ENCODE assay signal across 19 cellular contexts in genomic region chr5:133794066-133794465, GRCh38.
DNase-seq lines count a peak whose midpoint lies in the region; ATAC-seq and TF ChIP-seq lines count a peak whose summit lies in the region.
"Had no signal": no experiment of that assay in that cellular context is flagged by ENCODE, and none has a peak within 500 bp of the region (broad histone marks: within the 10 kb centered on the region; RNA-seq: fewer than 3 reads in every experiment).

No MANE protein-coding gene starts in this region.

- H2BK120ac ChIP-seq in H9 (ENCODE audit: low read depth, low read length, poor library complexity, severe bottlenecking) (no peak overlapping the region), neuronal stem cell (ENCODE audit: low read depth, low read length) (no peak overlapping the region)

- H3K4me1 Mint-ChIP-seq in H9: peaks cover 23 to 27% of the 10 kb centered on the region in 2 experiments
- peaks cover 25% of the 10 kb centered on the region for H3K4me1 Mint-ChIP-seq in type B pancreatic cell (ENCODE audit: unreplicated experiment)
- H3K4me1 Mint-ChIP-seq: B cell had no signal

- TF ChIP-seq CTCF in H9 (conservative IDR thresholded peaks at IDR 0.05) (no peak), type B pancreatic cell (conservative IDR thresholded peaks at IDR 0.05) (no peak)

- no peak overlapping the region for H2BK20ac ChIP-seq in H9 (ENCODE audit: low read depth, low read length, poor library complexity, severe bottlenecking)

- no peak overlapping the region for H3K4me3 Mint-ChIP-seq in H9
- H3K4me3 Mint-ChIP-seq in type B pancreatic cell: no peak overlapping the region
- H3K4me3 Mint-ChIP-seq: B cell; CD4-positive, alpha-beta T cell; CD8-positive, alpha-beta T cell had no signal

- H3K23ac ChIP-seq in H9 (ENCODE audit: insufficient read length, low read depth, low read length): no peak overlapping the region
- H3K23ac ChIP-seq in neuronal stem cell (ENCODE audit: low read depth, low read length, poor library complexity): no peak overlapping the region

- H3K79me2 ChIP-seq in H9 (ENCODE audit: insufficient read depth, low read length): no peaks in the 10 kb centered on the region

- H2AFZ ChIP-seq in H9 (ENCODE audit: low read length) (no peak overlapping the region), neuronal stem cell (ENCODE audit: low read length) (no peak overlapping the region)

- peaks cover 6% of the 10 kb centered on the region for H3K27me3 Mint-ChIP-seq in H9 (ENCODE audit: low read depth)
- peaks cover 20% of the 10 kb centered on the region for H3K27me3 Mint-ChIP-seq in type B pancreatic cell

- H3K18ac ChIP-seq in H9 (ENCODE audit: insufficient read length, low read depth, low read length) (no peak overlapping the region), neuronal stem cell (ENCODE audit: low read length) (peak overlapping the region; percentile 46)

- H2AK5ac ChIP-seq in H9 (ENCODE audit: insufficient read length, low read length): no peak overlapping the region
- H2AK5ac ChIP-seq in neuronal stem cell (ENCODE audit: low read depth, low read length): no peak overlapping the region

- H4K8ac ChIP-seq in H9 (replicated peaks; ENCODE audit: insufficient read length, low read depth, low read length) (no peak overlapping the region), neuronal stem cell (ENCODE audit: low read depth, low read length) (no peak overlapping the region)

- no peak overlapping the region for H3K4me3 ChIP-seq in neuronal stem cell (ENCODE audit: low read length in 2 of 2)
- H3K4me3 ChIP-seq: A549; BLaER1 treated with 17β-estradiol and CSF1 and Interleukin-3, amounts not matched to agents 10 nM and 100 nM had no signal

- H3K27me3 ChIP-seq in H9 (ENCODE audit: insufficient read depth, low read length): no peaks in the 10 kb centered on the region; the same call in 1 of the 2 replicates
- peaks cover 0 to 12% (median 0%) of the 10 kb centered on the region in 3 experiments for H3K27me3 ChIP-seq in neuronal stem cell (ENCODE audit: control insufficient read depth in 3 of 3, insufficient read depth in 3 of 3, low read depth in 1 of 3, low read length in 3 of 3)
- H3K27me3 ChIP-seq: BLaER1 treated with 17β-estradiol and CSF1 and Interleukin-3, amounts not matched to agents 10 nM and 100 nM had no signal

- no peak overlapping the region for H3K56ac ChIP-seq in H9 (ENCODE audit: insufficient read length, low read depth, low read length)

- H3K36me3 ChIP-seq in neuronal stem cell (replicated peaks in 1 of 2; ENCODE audit: control insufficient read depth in 2 of 2, insufficient read depth in 2 of 2, low read length in 2 of 2): no peaks in the 10 kb centered on the region
- H3K36me3 ChIP-seq: BLaER1 treated with 17β-estradiol and CSF1 and Interleukin-3, amounts not matched to agents 10 nM and 100 nM had no signal

- no peak for ATAC-seq in GM19035 (IDR thresholded peaks at IDR 0.05; ENCODE audit: unreplicated experiment)
- ATAC-seq: A549; CD8-positive, alpha-beta T cell had no signal

- no peaks in the 10 kb centered on the region for H3K23me2 ChIP-seq in H9 (ENCODE audit: insufficient read length, low read depth, low read length, poor library complexity, severe bottlenecking)

- no peak overlapping the region for H3K4ac ChIP-seq in H9 (ENCODE audit: low read depth, low read length)
- H3K4ac ChIP-seq in neuronal stem cell (ENCODE audit: low read length): no peak overlapping the region

- H3K36me3 Mint-ChIP-seq in H9 (ENCODE audit: insufficient read depth in 1 of 3, low read depth in 3 of 3): no peaks in the 10 kb centered on the region
- H3K36me3 Mint-ChIP-seq in type B pancreatic cell: no peaks in the 10 kb centered on the region
- H3K36me3 Mint-ChIP-seq: CD8-positive, alpha-beta T cell had no signal

- H3K79me1 ChIP-seq in H9 (ENCODE audit: insufficient read depth, low read depth, low read length, poor library complexity, severe bottlenecking) (no peaks in the 10 kb centered on the region), neuronal stem cell (ENCODE audit: low read depth, low read length) (no peaks in the 10 kb centered on the region)

- H3K27ac Mint-ChIP-seq in H9 (no peak overlapping the region), type B pancreatic cell (no peak overlapping the region)
- H3K27ac Mint-ChIP-seq: B cell; CD4-positive, alpha-beta T cell; CD8-positive, alpha-beta T cell had no signal

- H4K20me1 ChIP-seq in H9 (ENCODE audit: control insufficient read depth, insufficient read depth, insufficient read length): no peaks in the 10 kb centered on the region
- H4K20me1 ChIP-seq: BLaER1 treated with 17β-estradiol and CSF1 and Interleukin-3, amounts not matched to agents 10 nM and 100 nM had no signal

- H2BK5ac ChIP-seq in H9 (ENCODE audit: insufficient read length, low read length): no peak overlapping the region
- no peak overlapping the region for H2BK5ac ChIP-seq in neuronal stem cell (ENCODE audit: low read length)

- H3K9me3 Mint-ChIP-seq in H9 (no peaks in the 10 kb centered on the region; a peak in 1 of 5 replicates), type B pancreatic cell (no peaks in the 10 kb centered on the region)
- H3K9me3 Mint-ChIP-seq: CD4-positive, alpha-beta T cell; CD8-positive, alpha-beta T cell had no signal

- H3K14ac ChIP-seq in H9 (ENCODE audit: insufficient read depth, low read length) (no peak overlapping the region), neuronal stem cell (ENCODE audit: low read length) (no peak overlapping the region)

- no peak overlapping the region for H3K27ac ChIP-seq in H9 (ENCODE audit: insufficient read length, low read depth, low read length)
- H3K27ac ChIP-seq in neuronal stem cell (replicated peaks; ENCODE audit: low read length): no peak overlapping the region
- H3K27ac ChIP-seq: 22Rv1; A549; BLaER1 treated with 17β-estradiol and CSF1 and Interleukin-3, amounts not matched to agents 10 nM and 100 nM; C4-2B had no signal

- H3T11ph ChIP-seq in H9 (ENCODE audit: low read length): no peak overlapping the region

- H3K4me2 ChIP-seq in H9 (ENCODE audit: insufficient read depth, insufficient read length, low read length): no peak overlapping the region
- H3K4me2 ChIP-seq in neuronal stem cell (ENCODE audit: insufficient read depth, low read length, poor library complexity, severe bottlenecking): no peak overlapping the region
- H3K4me2 ChIP-seq: A549; BLaER1 treated with 17β-estradiol and CSF1 and Interleukin-3, amounts not matched to agents 10 nM and 100 nM had no signal

- H2BK15ac ChIP-seq in H9 (ENCODE audit: low read depth, low read length) (no peak overlapping the region), neuronal stem cell (ENCODE audit: low read length) (no peak overlapping the region)

- H4K91ac ChIP-seq in H9 (ENCODE audit: insufficient read length, low read depth, low read length): no peak overlapping the region
- H4K91ac ChIP-seq in neuronal stem cell (ENCODE audit: low read depth, low read length, poor library complexity): no peak overlapping the region

- no peak overlapping the region for H4K5ac ChIP-seq in H9 (ENCODE audit: insufficient read length, low read depth, low read length)

- no peaks in the 10 kb centered on the region for H3K9me3 ChIP-seq in H9 (ENCODE audit: control insufficient read depth, low read depth, low read length)
- no peaks in the 10 kb centered on the region for H3K9me3 ChIP-seq in neuronal stem cell (replicated peaks in 1 of 2; ENCODE audit: control insufficient read depth in 2 of 2, insufficient read depth in 1 of 2, low read depth in 1 of 2, low read length in 2 of 2)
- H3K9me3 ChIP-seq: A549; BLaER1 treated with 17β-estradiol and CSF1 and Interleukin-3, amounts not matched to agents 10 nM and 100 nM; Caco-2 had no signal

- DNase-seq in H9 (peak; percentile 19), ecto neural progenitor cell (ENCODE audit: low spot score) (peak; percentile 32), neuronal stem cell (ENCODE audit: low spot score) (no peak), type B pancreatic cell (ENCODE audit: extremely low spot score, unreplicated experiment) (peak; percentile 42), NCI-H774 (lab: John Stamatoyannopoulos, UW) (no peak)
- DNase-seq in central memory CD4-positive, alpha-beta T cell: no peak
- DNase-seq: AML-193; Caco-2; Calu3; CD4-positive, alpha-beta T cell; CD8-positive, alpha-beta T cell; DMS79 treated with DMSO at 0.1 percent for 48 hours; GF-D8 had no signal

- no CpG with 5 or more reads among the region's 4 CpGs for WGBS in H9 (ENCODE audit: extremely low coverage, insufficient read length, low lambda C conversion rate)
- WGBS in neuronal stem cell (ENCODE audit: extremely low coverage in 2 of 2, insufficient read length in 2 of 2, insufficient replicate concordance in 1 of 2), 2 donors: no CpG with 5 or more reads among the region's 4 CpGs

- H2BK12ac ChIP-seq in H9 (ENCODE audit: insufficient read length, low read depth, low read length): no peak overlapping the region
- no peak overlapping the region for H2BK12ac ChIP-seq in neuronal stem cell (ENCODE audit: low read length)

- H3K4me1 ChIP-seq in H9 (ENCODE audit: insufficient read depth, low read length) (peaks cover 2% of the 10 kb centered on the region; the same call in 1 of the 2 replicates), neuronal stem cell (ENCODE audit: control insufficient read depth in 2 of 2, insufficient read depth in 1 of 2, low read depth in 1 of 2, low read length in 2 of 2) (peaks cover 0 to 1% of the 10 kb centered on the region in 2 donors)
- H3K4me1 ChIP-seq: A549; BLaER1 treated with 17β-estradiol and CSF1 and Interleukin-3, amounts not matched to agents 10 nM and 100 nM had no signal

- H3K9ac ChIP-seq in H9 (ENCODE audit: extremely low read depth, insufficient read length, low read length) (no peak overlapping the region), neuronal stem cell (ENCODE audit: low read depth, low read length, poor library complexity) (no peak overlapping the region)
- H3K9ac ChIP-seq: BLaER1 treated with 17β-estradiol and CSF1 and Interleukin-3, amounts not matched to agents 10 nM and 100 nM had no signal

Comparison
In these comparisons a context has a peak if more than half of its experiments do, and no peak if none do; other contexts are left out.
1. DNase-seq: peak in H9 (single experiment), ecto neural progenitor cell (single experiment) and type B pancreatic cell (single experiment); none in neuronal stem cell (single experiment), NCI-H774 (single experiment) and central memory CD4-positive, alpha-beta T cell (single experiment).